Comparison of ENCODE assay signal across 19 cellular contexts in the genomic region with DNA sequence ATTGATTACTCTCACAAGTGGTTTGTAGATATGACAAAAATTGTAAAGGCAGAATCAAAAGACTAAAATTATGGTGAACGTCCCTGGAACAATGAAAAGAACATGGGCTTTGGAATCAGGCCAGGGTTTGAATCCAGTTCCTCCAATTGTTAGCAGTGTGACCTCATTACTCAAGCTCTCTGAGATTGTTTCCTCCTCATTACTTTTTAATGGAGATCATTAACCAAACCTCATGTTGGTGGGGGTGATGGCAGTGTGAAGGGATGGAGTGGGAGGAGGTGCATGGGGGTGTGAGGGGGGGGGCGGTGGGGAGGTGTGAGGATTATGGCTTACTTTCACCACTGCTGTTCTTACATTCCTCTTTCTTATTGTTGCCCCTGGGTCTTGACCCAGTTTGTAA. TPM values are rescaled to one million over a fixed set of nuclear protein-coding genes. Genes with fewer than 3 reads are reported as not detected.
DNase-seq lines count a peak whose midpoint lies in the region; TF ChIP-seq lines count a peak whose summit lies in the region.
"Had no signal": no experiment of that assay in that cellular context is flagged by ENCODE, and none has a peak within 500 bp of the region (broad histone marks: within the 10 kb centered on the region; RNA-seq: fewer than 3 reads in every experiment).

No MANE protein-coding gene starts in this region.

- H3K9me3 ChIP-seq in A673 (ENCODE audit: low read depth, low read length, poor library complexity, severe bottlenecking) (no peaks in the 10 kb centered on the region), HEK293 (ENCODE audit: control insufficient read depth, insufficient read depth, low read depth, low read length) (no peaks in the 10 kb centered on the region)
- H3K9me3 ChIP-seq: right atrium auricular region, testis had no signal

- BruUV-seq in A673 (replicated peaks; lab: Mats Ljungman, UMichigan) = no TSS peak

- H3K4me1 ChIP-seq in A673 (ENCODE audit: insufficient read depth, low read length, poor library complexity, severe bottlenecking) = no peaks in the 10 kb centered on the region
- H3K4me1 ChIP-seq in HEK293 (ENCODE audit: control insufficient read depth, insufficient read depth, low read length) = peaks cover 9% of the 10 kb centered on the region
- H3K4me1 ChIP-seq: breast epithelium, right atrium auricular region, testis had no signal

- H3K27me3 ChIP-seq in A673 (replicated peaks; ENCODE audit: insufficient read depth, low read depth, low read length, poor library complexity) = peaks cover 10% of the 10 kb centered on the region
- H3K27me3 ChIP-seq: breast epithelium, right atrium auricular region, testis had no signal

- H3K4me3 ChIP-seq in A673 (ENCODE audit: low read depth, low read length, poor library complexity, severe bottlenecking) (no peak overlapping the region), HEK293 (ENCODE audit: low read depth, low read length) (no peak overlapping the region)
- H3K4me3 ChIP-seq: breast epithelium, right atrium auricular region, testis had no signal

- POLR2A ChIA-PET in A673 (lab: Charles Lee; ENCODE audit: low non-redundant PET) (no interaction called here), HEK293 (lab: Yijun Ruan, JAX) (interaction anchor here (0.6 kb wide), 1 partner anchor 31 kb away, joined by 3 read pairs; no protein-coding TSS in a partner anchor)

- CTCF ChIA-PET in A673 (lab: Charles Lee) = no interaction called here
- CTCF ChIA-PET in HEK293 (lab: Yijun Ruan, JAX) = interaction anchor here (0.6 to 1.4 kb wide), 3 partner anchors 80 to 329 kb away, joined by 3 to 6 read pairs (median 3); no protein-coding TSS in a partner anchor

- no peak overlapping the region for H3K27ac ChIP-seq in A673 (ENCODE audit: low read depth, low read length, poor library complexity, severe bottlenecking)
- H3K27ac ChIP-seq in HEK293 (ENCODE audit: extremely low read depth, low read depth, low read length) = no peak overlapping the region
- H3K27ac ChIP-seq: breast epithelium, right atrium auricular region, testis had no signal

- H3K36me3 ChIP-seq in A673 (ENCODE audit: insufficient read depth, low read length, poor library complexity, severe bottlenecking) (no peaks in the 10 kb centered on the region), HEK293 (ENCODE audit: control insufficient read depth in 2 of 2, insufficient read depth in 1 of 2, low read length in 2 of 2) (no peaks in the 10 kb centered on the region)
- H3K36me3 ChIP-seq: breast epithelium, right atrium auricular region had no signal

- intact Hi-C loops in A673 (cut with micrococcal nuclease; ENCODE audit: unreplicated experiment) = no loop called here

- TF ChIP-seq CTCF in A673 (conservative IDR thresholded peaks at IDR 0.05; ENCODE audit: low read depth, low read length) (no peak), HEK293 (tag by site-specific recombination; IDR thresholded peaks at IDR 0.05) (no peak)

- peak; percentile 30 for DNase-seq in A673 (ENCODE audit: low spot score)
- DNase-seq in astrocyte of the hippocampus (ENCODE audit: low read depth, low spot score) = peak; percentile 49
- peak; percentile 85 for DNase-seq in kidney glomerular epithelial cell (lab: John Stamatoyannopoulos, UW)
- DNase-seq in germinal center (ENCODE audit: low spot score) = no peak
- no peak for DNase-seq in stimulated activated CD4-positive, alpha-beta T cell treated with anti-CD3 and anti-CD28 coated beads, Interleukin-4, amount 100 ng/mL, for 1 hour
- no peak for DNase-seq in superior temporal gyrus (ENCODE audit: extremely low spot score)
- DNase-seq in stimulated activated CD4-positive, alpha-beta T cell treated with anti-CD3 and anti-CD28 coated beads, Interleukin-15, amount 100 ng/mL, for 24 hours = no peak
- DNase-seq: activated naive CD8-positive, alpha-beta T cell treated with anti-CD3 and anti-CD28 coated beads, Interleukin-2, amount 50 U/mL, for 24 hours; CD4-positive, alpha-beta T cell; DND-41; erythroblast; left ventricle myocardium superior; NCI-H1436; Right ventricle myocardium superior; testis had no signal

TF ChIP-seq in HEK293, 187 proteins besides CTCF, POLR2A, EP300 and RAD21:
- TF ChIP-seq, protein P1, sequence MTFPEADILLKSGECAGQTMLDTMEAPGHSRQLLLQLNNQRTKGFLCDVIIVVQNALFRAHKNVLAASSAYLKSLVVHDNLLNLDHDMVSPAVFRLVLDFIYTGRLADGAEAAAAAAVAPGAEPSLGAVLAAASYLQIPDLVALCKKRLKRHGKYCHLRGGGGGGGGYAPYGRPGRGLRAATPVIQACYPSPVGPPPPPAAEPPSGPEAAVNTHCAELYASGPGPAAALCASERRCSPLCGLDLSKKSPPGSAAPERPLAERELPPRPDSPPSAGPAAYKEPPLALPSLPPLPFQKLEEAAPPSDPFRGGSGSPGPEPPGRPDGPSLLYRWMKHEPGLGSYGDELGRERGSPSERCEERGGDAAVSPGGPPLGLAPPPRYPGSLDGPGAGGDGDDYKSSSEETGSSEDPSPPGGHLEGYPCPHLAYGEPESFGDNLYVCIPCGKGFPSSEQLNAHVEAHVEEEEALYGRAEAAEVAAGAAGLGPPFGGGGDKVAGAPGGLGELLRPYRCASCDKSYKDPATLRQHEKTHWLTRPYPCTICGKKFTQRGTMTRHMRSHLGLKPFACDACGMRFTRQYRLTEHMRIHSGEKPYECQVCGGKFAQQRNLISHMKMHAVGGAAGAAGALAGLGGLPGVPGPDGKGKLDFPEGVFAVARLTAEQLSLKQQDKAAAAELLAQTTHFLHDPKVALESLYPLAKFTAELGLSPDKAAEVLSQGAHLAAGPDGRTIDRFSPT (tag by site-specific recombination; IDR thresholded peaks at IDR 0.05) = no peak
- no peak for TF ChIP-seq GLIS2 (tag by site-specific recombination; IDR thresholded peaks at IDR 0.05)
- TF ChIP-seq, protein P2, sequence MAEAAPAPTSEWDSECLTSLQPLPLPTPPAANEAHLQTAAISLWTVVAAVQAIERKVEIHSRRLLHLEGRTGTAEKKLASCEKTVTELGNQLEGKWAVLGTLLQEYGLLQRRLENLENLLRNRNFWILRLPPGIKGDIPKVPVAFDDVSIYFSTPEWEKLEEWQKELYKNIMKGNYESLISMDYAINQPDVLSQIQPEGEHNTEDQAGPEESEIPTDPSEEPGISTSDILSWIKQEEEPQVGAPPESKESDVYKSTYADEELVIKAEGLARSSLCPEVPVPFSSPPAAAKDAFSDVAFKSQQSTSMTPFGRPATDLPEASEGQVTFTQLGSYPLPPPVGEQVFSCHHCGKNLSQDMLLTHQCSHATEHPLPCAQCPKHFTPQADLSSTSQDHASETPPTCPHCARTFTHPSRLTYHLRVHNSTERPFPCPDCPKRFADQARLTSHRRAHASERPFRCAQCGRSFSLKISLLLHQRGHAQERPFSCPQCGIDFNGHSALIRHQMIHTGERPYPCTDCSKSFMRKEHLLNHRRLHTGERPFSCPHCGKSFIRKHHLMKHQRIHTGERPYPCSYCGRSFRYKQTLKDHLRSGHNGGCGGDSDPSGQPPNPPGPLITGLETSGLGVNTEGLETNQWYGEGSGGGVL (tag by site-specific recombination; IDR thresholded peaks at IDR 0.05) = peak; percentile 22; the same call in 1 of the 2 replicates
- TF ChIP-seq ZFHX2 (tag by site-specific recombination; conservative IDR thresholded peaks at IDR 0.05) = peak; percentile 38

RNA-seq across cellular contexts. Expression of a gene that starts 44.1 kb away (rescaled TPM):
- not detected in 2 replicates for total RNA-seq in A673 (2021)
- total RNA-seq: activated CD4-positive, alpha-beta T cell treated with anti-CD3 and anti-CD28 coated beads, Interleukin-2, amount 10 ng/mL, durations not matched to agents 24 days and 14 days; breast epithelium; CD4-positive, alpha-beta T cell; left ventricle myocardium superior; right atrium auricular region; Right ventricle myocardium superior had no signal

Comparison
In these comparisons a context has a peak if more than half of its experiments do, and no peak if none do; other contexts are left out.
1. DNase-seq: peak in A673 (single experiment), astrocyte of the hippocampus (single experiment) and kidney glomerular epithelial cell (single experiment); none in germinal center (single experiment), stimulated activated CD4-positive, alpha-beta T cell treated with anti-CD3 and anti-CD28 coated beads, Interleukin-4, amount 100 ng/mL, for 1 hour (single experiment), superior temporal gyrus (single experiment) and stimulated activated CD4-positive, alpha-beta T cell treated with anti-CD3 and anti-CD28 coated beads, Interleukin-15, amount 100 ng/mL, for 24 hours (single experiment).